Comparison of ENCODE assay signal across 1 cellular context in the genomic region with DNA sequence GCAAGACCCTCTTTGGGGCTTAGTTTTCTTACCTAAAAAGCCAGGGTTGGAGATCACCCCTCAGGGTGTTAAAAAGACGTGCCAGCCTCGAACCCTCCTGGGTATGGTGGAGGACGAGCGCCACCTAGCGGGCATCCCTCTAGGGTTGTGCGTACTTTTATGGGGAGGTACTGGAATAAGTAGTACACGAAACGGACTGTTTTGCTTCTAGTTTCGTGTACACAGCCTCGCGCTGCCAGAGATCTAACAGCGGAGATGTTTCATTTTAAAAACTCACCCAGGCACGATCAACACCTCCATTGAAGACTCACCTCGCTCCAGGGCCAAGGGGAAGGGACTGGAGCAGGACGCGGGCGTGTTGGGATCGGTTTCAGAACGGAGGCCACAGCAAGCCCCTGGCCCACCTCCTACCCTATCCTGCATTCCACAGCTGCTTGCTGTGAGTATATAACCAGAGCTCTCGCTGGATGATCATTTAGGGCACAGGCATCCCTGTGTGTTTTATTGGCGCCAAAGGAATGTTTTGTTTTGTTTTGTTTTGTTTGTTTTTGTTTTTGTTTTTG.
TF ChIP-seq lines count a peak whose summit lies in the region.

No MANE protein-coding gene starts in this region.

TF ChIP-seq in HepG2, 621 proteins besides CTCF, POLR2A, EP300 and RAD21 (continued from another document and continues in another):
- TF ChIP-seq E2F2 (CRISPR knock-in tag; IDR thresholded peaks at IDR 0.05; ENCODE audit: borderline replicate concordance) (no peak), ZNF501 (CRISPR knock-in tag; IDR thresholded peaks at IDR 0.05) (peak; percentile 53; the same call in 1 of the 2 replicates), CCDC6 (CRISPR knock-in tag; IDR thresholded peaks at IDR 0.05) (no peak), MTA3 (CRISPR knock-in tag; IDR thresholded peaks at IDR 0.05) (no peak), ZNF605 (CRISPR knock-in tag; IDR thresholded peaks at IDR 0.05) (0 out of 2 replicates have a peak, but pooled peaks have one; percentile 25), KLF13 (CRISPR knock-in tag; IDR thresholded peaks at IDR 0.05) (no peak), ZKSCAN8 (CRISPR knock-in tag; IDR thresholded peaks at IDR 0.05; ENCODE audit: borderline replicate concordance) (no peak), KDM3A (CRISPR knock-in tag; IDR thresholded peaks at IDR 0.05; ENCODE audit: low read depth) (no peak), JUNB (CRISPR knock-in tag; IDR thresholded peaks at IDR 0.05; ENCODE audit: borderline replicate concordance) (no peak), ELF4 (CRISPR knock-in tag; IDR thresholded peaks at IDR 0.05; ENCODE audit: borderline replicate concordance) (no peak), BHLHE40 (IDR thresholded peaks at IDR 0.05; ENCODE audit: low read length) (peak; percentile 49; the same call in 1 of the 2 replicates), HNF1A (IDR thresholded peaks at IDR 0.05; ENCODE audit: low read depth) (no peak), HNF1A (CRISPR knock-in tag; IDR thresholded peaks at IDR 0.05; ENCODE audit: borderline replicate concordance) (no peak), PHF8 (CRISPR knock-in tag; IDR thresholded peaks at IDR 0.05) (no peak), PPARG (CRISPR knock-in tag; conservative IDR thresholded peaks at IDR 0.05) (no peak), HOXA3 (CRISPR knock-in tag; IDR thresholded peaks at IDR 0.05) (peak; percentile 18; the same call in 1 of the 2 replicates), FOSL2 (CRISPR knock-in tag; IDR thresholded peaks at IDR 0.05) (no peak), CBFB (CRISPR knock-in tag; IDR thresholded peaks at IDR 0.05) (no peak), TBX2 (CRISPR knock-in tag; IDR thresholded peaks at IDR 0.05; ENCODE audit: borderline replicate concordance) (peak; percentile 34; the same call in 1 of the 2 replicates), ZMYM3 (CRISPR knock-in tag; IDR thresholded peaks at IDR 0.05) (no peak), ZNF572 (CRISPR knock-in tag; IDR thresholded peaks at IDR 0.05) (no peak), PRMT3 (CRISPR knock-in tag; IDR thresholded peaks at IDR 0.05; ENCODE audit: borderline replicate concordance, low read depth) (no peak), DPF2 (CRISPR knock-in tag; IDR thresholded peaks at IDR 0.05; ENCODE audit: borderline replicate concordance, low read depth) (no peak), ZNF766 (CRISPR knock-in tag; IDR thresholded peaks at IDR 0.05; ENCODE audit: borderline replicate concordance) (no peak), ZNF549 (CRISPR knock-in tag; IDR thresholded peaks at IDR 0.05) (no peak), CEBPG (CRISPR knock-in tag; IDR thresholded peaks at IDR 0.05) (no peak), ZNF224 (CRISPR knock-in tag; IDR thresholded peaks at IDR 0.05) (no peak), ZNF512 (CRISPR knock-in tag; IDR thresholded peaks at IDR 0.05) (no peak), NR2F1 (CRISPR knock-in tag; IDR thresholded peaks at IDR 0.05) (no peak), EZH2 (conservative IDR thresholded peaks at IDR 0.05; ENCODE audit: low read depth, low read length) (no peak), GATAD2A (CRISPR knock-in tag; IDR thresholded peaks at IDR 0.05) (0 out of 2 replicates have a peak, but pooled peaks have one; percentile 18), FOXO4 (CRISPR knock-in tag; conservative IDR thresholded peaks at IDR 0.05) (no peak), AKAP8 (CRISPR knock-in tag; IDR thresholded peaks at IDR 0.05) (no peak)
- TF ChIP-seq, protein P1, sequence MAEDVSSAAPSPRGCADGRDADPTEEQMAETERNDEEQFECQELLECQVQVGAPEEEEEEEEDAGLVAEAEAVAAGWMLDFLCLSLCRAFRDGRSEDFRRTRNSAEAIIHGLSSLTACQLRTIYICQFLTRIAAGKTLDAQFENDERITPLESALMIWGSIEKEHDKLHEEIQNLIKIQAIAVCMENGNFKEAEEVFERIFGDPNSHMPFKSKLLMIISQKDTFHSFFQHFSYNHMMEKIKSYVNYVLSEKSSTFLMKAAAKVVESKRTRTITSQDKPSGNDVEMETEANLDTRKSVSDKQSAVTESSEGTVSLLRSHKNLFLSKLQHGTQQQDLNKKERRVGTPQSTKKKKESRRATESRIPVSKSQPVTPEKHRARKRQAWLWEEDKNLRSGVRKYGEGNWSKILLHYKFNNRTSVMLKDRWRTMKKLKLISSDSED (CRISPR knock-in tag; IDR thresholded peaks at IDR 0.05) = no peak
- TF ChIP-seq, protein P2, sequence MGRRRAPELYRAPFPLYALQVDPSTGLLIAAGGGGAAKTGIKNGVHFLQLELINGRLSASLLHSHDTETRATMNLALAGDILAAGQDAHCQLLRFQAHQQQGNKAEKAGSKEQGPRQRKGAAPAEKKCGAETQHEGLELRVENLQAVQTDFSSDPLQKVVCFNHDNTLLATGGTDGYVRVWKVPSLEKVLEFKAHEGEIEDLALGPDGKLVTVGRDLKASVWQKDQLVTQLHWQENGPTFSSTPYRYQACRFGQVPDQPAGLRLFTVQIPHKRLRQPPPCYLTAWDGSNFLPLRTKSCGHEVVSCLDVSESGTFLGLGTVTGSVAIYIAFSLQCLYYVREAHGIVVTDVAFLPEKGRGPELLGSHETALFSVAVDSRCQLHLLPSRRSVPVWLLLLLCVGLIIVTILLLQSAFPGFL (CRISPR knock-in tag; IDR thresholded peaks at IDR 0.05) = no peak
- TF ChIP-seq, protein P3, sequence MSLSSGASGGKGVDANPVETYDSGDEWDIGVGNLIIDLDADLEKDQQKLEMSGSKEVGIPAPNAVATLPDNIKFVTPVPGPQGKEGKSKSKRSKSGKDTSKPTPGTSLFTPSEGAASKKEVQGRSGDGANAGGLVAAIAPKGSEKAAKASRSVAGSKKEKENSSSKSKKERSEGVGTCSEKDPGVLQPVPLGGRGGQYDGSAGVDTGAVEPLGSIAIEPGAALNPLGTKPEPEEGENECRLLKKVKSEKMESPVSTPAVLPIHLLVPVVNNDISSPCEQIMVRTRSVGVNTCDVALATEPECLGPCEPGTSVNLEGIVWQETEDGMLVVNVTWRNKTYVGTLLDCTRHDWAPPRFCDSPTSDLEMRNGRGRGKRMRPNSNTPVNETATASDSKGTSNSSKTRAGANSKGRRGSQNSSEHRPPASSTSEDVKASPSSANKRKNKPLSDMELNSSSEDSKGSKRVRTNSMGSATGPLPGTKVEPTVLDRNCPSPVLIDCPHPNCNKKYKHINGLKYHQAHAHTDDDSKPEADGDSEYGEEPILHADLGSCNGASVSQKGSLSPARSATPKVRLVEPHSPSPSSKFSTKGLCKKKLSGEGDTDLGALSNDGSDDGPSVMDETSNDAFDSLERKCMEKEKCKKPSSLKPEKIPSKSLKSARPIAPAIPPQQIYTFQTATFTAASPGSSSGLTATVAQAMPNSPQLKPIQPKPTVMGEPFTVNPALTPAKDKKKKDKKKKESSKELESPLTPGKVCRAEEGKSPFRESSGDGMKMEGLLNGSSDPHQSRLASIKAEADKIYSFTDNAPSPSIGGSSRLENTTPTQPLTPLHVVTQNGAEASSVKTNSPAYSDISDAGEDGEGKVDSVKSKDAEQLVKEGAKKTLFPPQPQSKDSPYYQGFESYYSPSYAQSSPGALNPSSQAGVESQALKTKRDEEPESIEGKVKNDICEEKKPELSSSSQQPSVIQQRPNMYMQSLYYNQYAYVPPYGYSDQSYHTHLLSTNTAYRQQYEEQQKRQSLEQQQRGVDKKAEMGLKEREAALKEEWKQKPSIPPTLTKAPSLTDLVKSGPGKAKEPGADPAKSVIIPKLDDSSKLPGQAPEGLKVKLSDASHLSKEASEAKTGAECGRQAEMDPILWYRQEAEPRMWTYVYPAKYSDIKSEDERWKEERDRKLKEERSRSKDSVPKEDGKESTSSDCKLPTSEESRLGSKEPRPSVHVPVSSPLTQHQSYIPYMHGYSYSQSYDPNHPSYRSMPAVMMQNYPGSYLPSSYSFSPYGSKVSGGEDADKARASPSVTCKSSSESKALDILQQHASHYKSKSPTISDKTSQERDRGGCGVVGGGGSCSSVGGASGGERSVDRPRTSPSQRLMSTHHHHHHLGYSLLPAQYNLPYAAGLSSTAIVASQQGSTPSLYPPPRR (CRISPR knock-in tag; IDR thresholded peaks at IDR 0.05; ENCODE audit: borderline replicate concordance) = no peak
- TF ChIP-seq, protein P4, sequence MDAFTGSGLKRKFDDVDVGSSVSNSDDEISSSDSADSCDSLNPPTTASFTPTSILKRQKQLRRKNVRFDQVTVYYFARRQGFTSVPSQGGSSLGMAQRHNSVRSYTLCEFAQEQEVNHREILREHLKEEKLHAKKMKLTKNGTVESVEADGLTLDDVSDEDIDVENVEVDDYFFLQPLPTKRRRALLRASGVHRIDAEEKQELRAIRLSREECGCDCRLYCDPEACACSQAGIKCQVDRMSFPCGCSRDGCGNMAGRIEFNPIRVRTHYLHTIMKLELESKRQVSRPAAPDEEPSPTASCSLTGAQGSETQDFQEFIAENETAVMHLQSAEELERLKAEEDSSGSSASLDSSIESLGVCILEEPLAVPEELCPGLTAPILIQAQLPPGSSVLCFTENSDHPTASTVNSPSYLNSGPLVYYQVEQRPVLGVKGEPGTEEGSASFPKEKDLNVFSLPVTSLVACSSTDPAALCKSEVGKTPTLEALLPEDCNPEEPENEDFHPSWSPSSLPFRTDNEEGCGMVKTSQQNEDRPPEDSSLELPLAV (CRISPR knock-in tag; conservative IDR thresholded peaks at IDR 0.05; ENCODE audit: low read depth) = no peak
- TF ChIP-seq, protein P5, sequence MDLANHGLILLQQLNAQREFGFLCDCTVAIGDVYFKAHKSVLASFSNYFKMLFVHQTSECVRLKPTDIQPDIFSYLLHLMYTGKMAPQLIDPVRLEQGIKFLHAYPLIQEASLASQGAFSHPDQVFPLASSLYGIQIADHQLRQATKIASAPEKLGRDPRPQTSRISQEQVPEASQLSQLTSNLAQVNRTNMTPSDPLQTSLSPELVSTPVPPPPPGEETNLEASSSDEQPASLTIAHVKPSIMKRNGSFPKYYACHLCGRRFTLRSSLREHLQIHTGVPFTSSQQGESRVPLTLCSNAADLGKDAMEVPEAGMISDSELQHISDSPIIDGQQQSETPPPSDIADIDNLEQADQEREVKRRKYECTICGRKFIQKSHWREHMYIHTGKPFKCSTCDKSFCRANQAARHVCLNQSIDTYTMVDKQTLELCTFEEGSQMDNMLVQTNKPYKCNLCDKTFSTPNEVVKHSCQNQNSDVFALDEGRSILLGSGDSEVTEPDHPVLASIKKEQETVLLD (CRISPR knock-in tag; IDR thresholded peaks at IDR 0.05; ENCODE audit: low read depth) = no peak
- TF ChIP-seq, protein P6, sequence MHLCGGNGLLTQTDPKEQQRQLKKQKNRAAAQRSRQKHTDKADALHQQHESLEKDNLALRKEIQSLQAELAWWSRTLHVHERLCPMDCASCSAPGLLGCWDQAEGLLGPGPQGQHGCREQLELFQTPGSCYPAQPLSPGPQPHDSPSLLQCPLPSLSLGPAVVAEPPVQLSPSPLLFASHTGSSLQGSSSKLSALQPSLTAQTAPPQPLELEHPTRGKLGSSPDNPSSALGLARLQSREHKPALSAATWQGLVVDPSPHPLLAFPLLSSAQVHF (CRISPR knock-in tag; IDR thresholded peaks at IDR 0.05) = no peak
